8 cellular contexts compared by ENCODE assay signal in genomic region chr2:91441932-91442245, GRCh38.
A peak's percentile ranks its signal among the peaks of the same experiment; 100 is the strongest.
DNase-seq lines count a peak whose midpoint lies in the region; ATAC-seq and TF ChIP-seq lines count a peak whose summit lies in the region.
"Not testable (repeated sequence)": the region's sequence is repeated elsewhere in the genome, so short reads cannot be mapped to it uniquely, and the experiment has no call there.

No MANE protein-coding gene starts in this region.

- WGBS in esophagus squamous epithelium, 2 donors = 13 to 27% methylated on average over 29 of the region's 29 CpGs
- WGBS in neuronal stem cell (ENCODE audit: extremely low coverage in 2 of 2, insufficient read length in 2 of 2, insufficient replicate concordance in 1 of 2), 2 donors = no CpG with 5 or more reads among the region's 29 CpGs
- WGBS in urinary bladder = 12% methylated on average over 29 of the region's 29 CpGs

- not testable (repeated sequence) for H3K4me1 ChIP-seq in HEK293 (ENCODE audit: control insufficient read depth, insufficient read depth, low read length); neuronal stem cell (ENCODE audit: control insufficient read depth in 2 of 2, insufficient read depth in 1 of 2, low read depth in 1 of 2, low read length in 2 of 2); urinary bladder (ENCODE audit: insufficient read depth)
- peaks cover 10 to 15% (median 12%) of the 10 kb centered on the region in 3 donors for H3K4me1 ChIP-seq in esophagus squamous epithelium

- H3K27ac ChIP-seq in HEK293 (ENCODE audit: extremely low read depth, low read depth, low read length); brain microvascular endothelial cell; esophagus squamous epithelium; neuronal stem cell (replicated peaks; ENCODE audit: low read length); skin epidermis; urinary bladder (ENCODE audit: low read depth): not testable (repeated sequence)

- not testable (repeated sequence) for H3K79me1 ChIP-seq in neuronal stem cell (ENCODE audit: low read depth, low read length)

- H3K9ac ChIP-seq in neuronal stem cell (ENCODE audit: low read depth, low read length, poor library complexity) = not testable (repeated sequence)

- H4K8ac ChIP-seq in neuronal stem cell (ENCODE audit: low read depth, low read length) = not testable (repeated sequence)

- not testable (repeated sequence) for H2BK12ac ChIP-seq in neuronal stem cell (ENCODE audit: low read length)

- intact Hi-C loops in esophagus squamous epithelium (cut with DNase I) = not testable (repeated sequence)

- not testable (repeated sequence) for H3K18ac ChIP-seq in neuronal stem cell (ENCODE audit: low read length)

- CTCF ChIA-PET in HEK293 (lab: Yijun Ruan, JAX) = not testable (repeated sequence)

- H3K14ac ChIP-seq in neuronal stem cell (ENCODE audit: low read length) = not testable (repeated sequence)

- not testable (repeated sequence) for H3K4ac ChIP-seq in neuronal stem cell (ENCODE audit: low read length)

- not testable (repeated sequence) for H2AFZ ChIP-seq in neuronal stem cell (ENCODE audit: low read length)

- DNase-seq in brain microvascular endothelial cell; esophagus squamous epithelium (lab: John Stamatoyannopoulos, UW); neuronal stem cell (ENCODE audit: low spot score): not testable (repeated sequence)

- H3K36me3 ChIP-seq in HEK293 (ENCODE audit: control insufficient read depth in 2 of 2, insufficient read depth in 1 of 2, low read length in 2 of 2); brain microvascular endothelial cell (replicated peaks); esophagus squamous epithelium; neuronal stem cell (replicated peaks in 1 of 2; ENCODE audit: control insufficient read depth in 2 of 2, insufficient read depth in 2 of 2, low read length in 2 of 2); urinary bladder (ENCODE audit: insufficient read depth): not testable (repeated sequence)

- not testable (repeated sequence) for H2BK120ac ChIP-seq in neuronal stem cell (ENCODE audit: low read depth, low read length)

- H3K23ac ChIP-seq in neuronal stem cell (ENCODE audit: low read depth, low read length, poor library complexity) = not testable (repeated sequence)

- H3K4me3 ChIP-seq in HEK293 (ENCODE audit: low read depth, low read length) (peak overlapping the region; percentile 46), brain microvascular endothelial cell (ENCODE audit: low read depth, low read length) (peak overlapping the region; percentile 3), esophagus squamous epithelium (peak overlapping the region in 3 of 4 donors; percentile 27 to 49 (median 33)), iPS-18c (ENCODE audit: insufficient read depth, low read depth, low read length) (peak overlapping the region; percentile 58; the same call in 1 of the 2 replicates), skin epidermis (peak overlapping the region in 6 of 7 experiments; percentile 0 to 36 (median 6)), urinary bladder (ENCODE audit: low read depth, low read length) (peak overlapping the region; percentile 36)
- H3K4me3 ChIP-seq in neuronal stem cell (ENCODE audit: low read length in 2 of 2) = not testable (repeated sequence)

- in situ Hi-C loops in brain microvascular endothelial cell (cut with HindIII; ENCODE audit: low pct_ligation_motif_present, low sequenced_read_pairs) = not testable (repeated sequence)

- TF ChIP-seq POLR2A in esophagus squamous epithelium (IDR thresholded peaks at IDR 0.05) = not testable (repeated sequence)

- H4K91ac ChIP-seq in neuronal stem cell (ENCODE audit: low read depth, low read length, poor library complexity) = not testable (repeated sequence)

- H3K4me2 ChIP-seq in neuronal stem cell (ENCODE audit: insufficient read depth, low read length, poor library complexity, severe bottlenecking) = peak overlapping the region; percentile 69

- H3K27me3 ChIP-seq in brain microvascular endothelial cell (replicated peaks) (peaks cover 11% of the 10 kb centered on the region), esophagus squamous epithelium (peaks cover 12 to 56% (median 16%) of the 10 kb centered on the region in 4 donors), neuronal stem cell (ENCODE audit: control insufficient read depth in 3 of 3, insufficient read depth in 3 of 3, low read depth in 1 of 3, low read length in 3 of 3) (peaks cover 0 to 16% (median 6%) of the 10 kb centered on the region in 3 experiments)

- not testable (repeated sequence) for TF ChIP-seq CTCF in HEK293 (tag by site-specific recombination; IDR thresholded peaks at IDR 0.05); brain microvascular endothelial cell (IDR thresholded peaks at IDR 0.05; ENCODE audit: low read depth, low read length, missing control alignments); esophagus squamous epithelium (IDR thresholded peaks at IDR 0.05)

- ATAC-seq in SK-N-SH treated with all-trans-retinoic acid at 6 μM for 48 hours = peak; percentile 40; the same call in 2 of the 3 replicates

- H3K9me3 ChIP-seq in HEK293 (ENCODE audit: control insufficient read depth, insufficient read depth, low read depth, low read length); esophagus squamous epithelium; iPS-18c (ENCODE audit: control insufficient read depth, insufficient read depth, low read length); neuronal stem cell (replicated peaks in 1 of 2; ENCODE audit: control insufficient read depth in 2 of 2, insufficient read depth in 1 of 2, low read depth in 1 of 2, low read length in 2 of 2): not testable (repeated sequence)

- not testable (repeated sequence) for H2AK5ac ChIP-seq in neuronal stem cell (ENCODE audit: low read depth, low read length)

- POLR2A ChIA-PET in HEK293 (lab: Yijun Ruan, JAX) = not testable (repeated sequence)

- not testable (repeated sequence) for H2BK15ac ChIP-seq in neuronal stem cell (ENCODE audit: low read length)

- not testable (repeated sequence) for H2BK5ac ChIP-seq in neuronal stem cell (ENCODE audit: low read length)
